28 cellular contexts compared by ENCODE assay signal in the genomic region with DNA sequence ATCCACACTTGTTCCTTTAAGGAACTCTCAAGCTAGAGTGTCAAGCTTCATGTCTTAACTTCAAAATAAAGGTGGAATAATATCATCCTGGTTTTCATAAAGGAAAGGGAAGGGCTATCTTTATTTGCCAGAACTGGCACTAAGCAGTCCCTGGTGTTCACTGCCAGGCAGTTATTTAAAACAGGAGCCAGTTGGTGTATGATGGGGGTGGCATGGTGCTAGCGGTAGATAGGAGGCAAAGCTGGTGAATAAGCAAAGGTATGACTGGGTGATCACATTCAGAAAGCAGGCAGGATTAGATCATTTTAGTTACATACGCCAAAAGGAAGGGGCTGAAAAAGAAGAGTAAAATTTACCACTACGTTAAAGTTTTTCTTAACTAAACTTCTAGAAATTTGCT.
"Had no signal": no experiment of that assay in that cellular context is flagged by ENCODE, and none has a peak within 500 bp of the region (broad histone marks: within the 10 kb centered on the region; RNA-seq: fewer than 3 reads in every experiment).

No MANE protein-coding gene starts in this region.

- H3K4me3 ChIP-seq: ascending aorta had no signal

- H3K9me3 ChIP-seq: ascending aorta had no signal

- H3K27me3 ChIP-seq: ascending aorta had no signal

- FAIRE-seq: TTC549 had no signal

- H3K36me3 ChIP-seq: ascending aorta had no signal

- ATAC-seq: activated CD8-positive, alpha-beta memory T cell treated with anti-CD3 and anti-CD28 coated beads, Interleukin-2, amount 10 ng/mL, durations not matched to agents 7 days and 5 days; activated CD8-positive, alpha-beta T cell treated with anti-CD3 and anti-CD28 coated beads, Interleukin-2, amount 10 ng/mL, durations not matched to agents 7 days and 5 days; activated naive CD8-positive, alpha-beta T cell treated with anti-CD3 and anti-CD28 coated beads, Interleukin-2, amount 50 U/mL, for 24 hours had no signal

- H3K4me1 ChIP-seq: ascending aorta had no signal

- DNase-seq: activated B cell treated with CpG ODN at 0.5 μM for 24 hours; activated CD4-positive, alpha-beta memory T cell treated with anti-CD3 and anti-CD28 coated beads, Interleukin-2, amount 10 ng/mL, durations not matched to agents 7 days and 5 days; activated CD4-positive, alpha-beta T cell treated with anti-CD3 and anti-CD28 coated beads for 4 hours; activated CD4-positive, alpha-beta T cell treated with anti-CD3 and anti-CD28 coated beads, Interleukin-2, amount 10 ng/mL, durations not matched to agents 24 days and 14 days; activated CD4-positive, alpha-beta T cell treated with anti-CD3 and anti-CD28 coated beads, Interleukin-2, amount 50 U/mL, for 1 hour; activated CD4-positive, alpha-beta T cell treated with anti-CD3 and anti-CD28 coated beads, Interleukin-2, amount 50 U/mL, for 4 hours; activated CD4-positive, CD25-positive, alpha-beta regulatory T cell treated with anti-CD3 and anti-CD28 coated beads, Interleukin-2, amount 50 U/mL, for 72 hours; activated CD8-positive, alpha-beta memory T cell treated with anti-CD3 and anti-CD28 coated beads for 24 hours; activated CD8-positive, alpha-beta memory T cell treated with anti-CD3 and anti-CD28 coated beads, Interleukin-2, amount 10 ng/mL, durations not matched to agents 7 days and 5 days; activated CD8-positive, alpha-beta memory T cell treated with anti-CD3 and anti-CD28 coated beads, Interleukin-2, amount 50 U/mL, for 48 hours; activated CD8-positive, alpha-beta T cell treated with anti-CD3 and anti-CD28 coated beads, Interleukin-2, amount 10 ng/mL, durations not matched to agents 7 days and 5 days; activated effector memory CD4-positive, alpha-beta T cell treated with Interleukin-2 at 50 U/mL for 16 hours; activated gamma-delta T cell; activated naive CD4-positive, alpha-beta T cell treated with anti-CD3 and anti-CD28 coated beads, Interleukin-2, amount 10 ng/mL, durations not matched to agents 7 days and 5 days; activated naive CD4-positive, alpha-beta T cell treated with Interleukin-2 at 50 U/mL for 16 hours; activated naive CD8-positive, alpha-beta T cell treated with anti-CD3 and anti-CD28 coated beads, Interleukin-2, amount 10 ng/mL, durations not matched to agents 7 days and 5 days; activated naive CD8-positive, alpha-beta T cell treated with anti-CD3 and anti-CD28 coated beads, Interleukin-2, amount 50 U/mL, for 24 hours; activated T-cell treated with anti-CD3 and anti-CD28 coated beads, Interleukin-2, amount 50 U/mL, for 24 hours; activated T-cell treated with anti-CD3 and anti-CD28 coated beads, Interleukin-2, amount 50 U/mL, for 48 hours; amygdala; anterior cingulate cortex; central memory CD4-positive, alpha-beta T cell; T-helper 1 cell; T-helper 2 cell; T-helper 9 cell had no signal

- H3K27ac ChIP-seq: ascending aorta, VCaP had no signal
